ENCODE assay signal across 1 cellular context in the genomic region with DNA sequence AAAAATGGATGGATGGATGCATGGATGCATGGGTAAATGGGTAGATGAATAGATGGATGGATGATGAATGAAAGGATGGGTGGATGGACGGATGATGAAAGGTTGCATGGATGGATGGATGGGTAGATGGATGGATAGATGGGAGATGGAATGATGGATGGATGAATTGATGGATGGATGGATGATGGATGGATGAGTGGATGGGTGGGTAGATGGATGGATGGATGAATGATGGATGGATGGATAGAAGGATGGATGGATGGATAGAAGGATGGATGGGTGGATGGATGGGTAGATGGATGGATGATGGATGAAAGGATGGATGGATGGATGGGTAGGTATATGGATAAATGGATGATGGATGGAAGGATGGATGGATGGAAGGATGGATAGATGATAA.
TF ChIP-seq lines count a peak whose summit lies in the region.

No MANE protein-coding gene starts in this region.

TF ChIP-seq in HEK293, 187 proteins besides CTCF, POLR2A, EP300 and RAD21 (continued from another document and continues in another):
- TF ChIP-seq, protein P1, sequence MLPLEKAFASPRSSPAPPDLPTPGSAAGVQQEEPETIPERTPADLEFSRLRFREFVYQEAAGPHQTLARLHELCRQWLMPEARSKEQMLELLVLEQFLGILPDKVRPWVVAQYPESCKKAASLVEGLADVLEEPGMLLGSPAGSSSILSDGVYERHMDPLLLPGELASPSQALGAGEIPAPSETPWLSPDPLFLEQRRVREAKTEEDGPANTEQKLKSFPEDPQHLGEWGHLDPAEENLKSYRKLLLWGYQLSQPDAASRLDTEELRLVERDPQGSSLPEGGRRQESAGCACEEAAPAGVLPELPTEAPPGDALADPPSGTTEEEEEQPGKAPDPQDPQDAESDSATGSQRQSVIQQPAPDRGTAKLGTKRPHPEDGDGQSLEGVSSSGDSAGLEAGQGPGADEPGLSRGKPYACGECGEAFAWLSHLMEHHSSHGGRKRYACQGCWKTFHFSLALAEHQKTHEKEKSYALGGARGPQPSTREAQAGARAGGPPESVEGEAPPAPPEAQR (tag by site-specific recombination; IDR thresholded peaks at IDR 0.05): no peak
- TF ChIP-seq GFI1B (tag by site-specific recombination; IDR thresholded peaks at IDR 0.05) (no peak), PRDM1 (tag by site-specific recombination; IDR thresholded peaks at IDR 0.05) (no peak), ZNF37A (tag by site-specific recombination; IDR thresholded peaks at IDR 0.05) (no peak), ZNF175 (tag by site-specific recombination; IDR thresholded peaks at IDR 0.05) (no peak), TRIM28 (IDR thresholded peaks at IDR 0.05; ENCODE audit: borderline replicate concordance, low read length) (no peak), ZNF704 (tag by site-specific recombination; IDR thresholded peaks at IDR 0.05) (peak; percentile 67; the same call in 1 of the 2 replicates), GLI2 (tag by site-specific recombination; IDR thresholded peaks at IDR 0.05; ENCODE audit: borderline replicate concordance, low read depth) (no peak), ZBTB21 (tag by site-specific recombination; IDR thresholded peaks at IDR 0.05) (no peak), ZNF600 (tag by site-specific recombination; IDR thresholded peaks at IDR 0.05) (no peak), ZBTB20 (tag by site-specific recombination; IDR thresholded peaks at IDR 0.05) (no peak), ZNF140 (tag by site-specific recombination; IDR thresholded peaks at IDR 0.05) (no peak), ZNF747 (tag by site-specific recombination; IDR thresholded peaks at IDR 0.05) (0 out of 2 replicates have a peak, but pooled peaks have one; percentile 21), OSR2 (tag by site-specific recombination; IDR thresholded peaks at IDR 0.05) (no peak), ZNF776 (tag by site-specific recombination; IDR thresholded peaks at IDR 0.05; ENCODE audit: borderline replicate concordance) (peak; percentile 91), ZEB2 (tag by site-specific recombination; IDR thresholded peaks at IDR 0.05) (no peak), ZNF391 (tag by site-specific recombination; IDR thresholded peaks at IDR 0.05; ENCODE audit: borderline replicate concordance, low read depth) (no peak), ZNF423 (tag by site-specific recombination; IDR thresholded peaks at IDR 0.05) (no peak), ZNF155 (tag by site-specific recombination; IDR thresholded peaks at IDR 0.05) (0 out of 2 replicates have a peak, but pooled peaks have one; percentile 12), GLIS1 (tag by site-specific recombination; IDR thresholded peaks at IDR 0.05) (no peak), ZNF132 (tag by site-specific recombination; IDR thresholded peaks at IDR 0.05; ENCODE audit: borderline replicate concordance) (no peak), ZNF830 (tag by site-specific recombination; IDR thresholded peaks at IDR 0.05; ENCODE audit: low read depth) (no peak), ZNF580 (tag by site-specific recombination; IDR thresholded peaks at IDR 0.05) (no peak), ZBTB48 (tag by site-specific recombination; IDR thresholded peaks at IDR 0.05) (0 out of 2 replicates have a peak, but pooled peaks have one; percentile 48), ZNF266 (tag by site-specific recombination; IDR thresholded peaks at IDR 0.05; ENCODE audit: low read depth) (peak; percentile 18; the same call in 1 of the 2 replicates), ZBTB17 (tag by site-specific recombination; IDR thresholded peaks at IDR 0.05) (peak; percentile 100), ZNF138 (tag by site-specific recombination; IDR thresholded peaks at IDR 0.05; ENCODE audit: borderline replicate concordance) (no peak), ZXDB (tag by site-specific recombination; IDR thresholded peaks at IDR 0.05) (no peak), BCL11B (tag by site-specific recombination; IDR thresholded peaks at IDR 0.05; ENCODE audit: low read depth) (no peak; the same call in 1 of the 2 replicates), ZIC2 (tag by site-specific recombination; IDR thresholded peaks at IDR 0.05) (no peak), ZNF10 (tag by site-specific recombination; IDR thresholded peaks at IDR 0.05) (no peak), ZNF157 (tag by site-specific recombination; IDR thresholded peaks at IDR 0.05) (0 out of 2 replicates have a peak, but pooled peaks have one; percentile 18), MEIS1 (CRISPR knock-in tag; IDR thresholded peaks at IDR 0.05; ENCODE audit: borderline replicate concordance) (no peak), HOXD13 (CRISPR knock-in tag; IDR thresholded peaks at IDR 0.05; ENCODE audit: borderline replicate concordance) (no peak), HIC1 (tag by site-specific recombination; IDR thresholded peaks at IDR 0.05) (no peak), ZNF280D (tag by site-specific recombination; IDR thresholded peaks at IDR 0.05) (no peak), RBAK (tag by site-specific recombination; IDR thresholded peaks at IDR 0.05) (no peak), TCF7L2 (IDR thresholded peaks at IDR 0.05; ENCODE audit: borderline replicate concordance, low read depth, low read length) (no peak), ZNF555 (tag by site-specific recombination; conservative IDR thresholded peaks at IDR 0.05) (no peak), ZFP69B (tag by site-specific recombination; IDR thresholded peaks at IDR 0.05) (no peak), KLF8 (tag by site-specific recombination; IDR thresholded peaks at IDR 0.05) (no peak), ZNF416 (tag by site-specific recombination; IDR thresholded peaks at IDR 0.05) (no peak)
- TF ChIP-seq, protein P2, sequence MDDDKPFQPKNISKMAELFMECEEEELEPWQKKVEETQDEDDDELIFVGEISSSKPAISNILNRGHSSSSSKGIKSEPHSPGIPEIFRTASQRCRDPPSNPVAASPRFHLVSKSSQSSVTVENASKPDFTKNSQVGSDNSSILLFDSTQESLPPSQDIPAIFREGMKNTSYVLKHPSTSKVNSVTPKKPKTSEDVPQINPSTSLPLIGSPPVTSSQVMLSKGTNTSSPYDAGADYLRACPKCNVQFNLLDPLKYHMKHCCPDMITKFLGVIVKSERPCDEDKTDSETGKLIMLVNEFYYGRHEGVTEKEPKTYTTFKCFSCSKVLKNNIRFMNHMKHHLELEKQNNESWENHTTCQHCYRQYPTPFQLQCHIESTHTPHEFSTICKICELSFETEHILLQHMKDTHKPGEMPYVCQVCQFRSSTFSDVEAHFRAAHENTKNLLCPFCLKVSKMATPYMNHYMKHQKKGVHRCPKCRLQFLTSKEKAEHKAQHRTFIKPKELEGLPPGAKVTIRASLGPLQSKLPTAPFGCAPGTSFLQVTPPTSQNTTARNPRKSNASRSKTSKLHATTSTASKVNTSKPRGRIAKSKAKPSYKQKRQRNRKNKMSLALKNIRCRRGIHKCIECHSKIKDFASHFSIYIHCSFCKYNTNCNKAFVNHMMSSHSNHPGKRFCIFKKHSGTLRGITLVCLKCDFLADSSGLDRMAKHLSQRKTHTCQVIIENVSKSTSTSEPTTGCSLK (tag by site-specific recombination; IDR thresholded peaks at IDR 0.05): no peak
- TF ChIP-seq, protein P3, sequence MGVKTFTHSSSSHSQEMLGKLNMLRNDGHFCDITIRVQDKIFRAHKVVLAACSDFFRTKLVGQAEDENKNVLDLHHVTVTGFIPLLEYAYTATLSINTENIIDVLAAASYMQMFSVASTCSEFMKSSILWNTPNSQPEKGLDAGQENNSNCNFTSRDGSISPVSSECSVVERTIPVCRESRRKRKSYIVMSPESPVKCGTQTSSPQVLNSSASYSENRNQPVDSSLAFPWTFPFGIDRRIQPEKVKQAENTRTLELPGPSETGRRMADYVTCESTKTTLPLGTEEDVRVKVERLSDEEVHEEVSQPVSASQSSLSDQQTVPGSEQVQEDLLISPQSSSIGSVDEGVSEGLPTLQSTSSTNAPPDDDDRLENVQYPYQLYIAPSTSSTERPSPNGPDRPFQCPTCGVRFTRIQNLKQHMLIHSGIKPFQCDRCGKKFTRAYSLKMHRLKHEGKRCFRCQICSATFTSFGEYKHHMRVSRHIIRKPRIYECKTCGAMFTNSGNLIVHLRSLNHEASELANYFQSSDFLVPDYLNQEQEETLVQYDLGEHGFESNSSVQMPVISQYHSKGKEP (tag by site-specific recombination; IDR thresholded peaks at IDR 0.05): no peak
- TF ChIP-seq, protein P4, sequence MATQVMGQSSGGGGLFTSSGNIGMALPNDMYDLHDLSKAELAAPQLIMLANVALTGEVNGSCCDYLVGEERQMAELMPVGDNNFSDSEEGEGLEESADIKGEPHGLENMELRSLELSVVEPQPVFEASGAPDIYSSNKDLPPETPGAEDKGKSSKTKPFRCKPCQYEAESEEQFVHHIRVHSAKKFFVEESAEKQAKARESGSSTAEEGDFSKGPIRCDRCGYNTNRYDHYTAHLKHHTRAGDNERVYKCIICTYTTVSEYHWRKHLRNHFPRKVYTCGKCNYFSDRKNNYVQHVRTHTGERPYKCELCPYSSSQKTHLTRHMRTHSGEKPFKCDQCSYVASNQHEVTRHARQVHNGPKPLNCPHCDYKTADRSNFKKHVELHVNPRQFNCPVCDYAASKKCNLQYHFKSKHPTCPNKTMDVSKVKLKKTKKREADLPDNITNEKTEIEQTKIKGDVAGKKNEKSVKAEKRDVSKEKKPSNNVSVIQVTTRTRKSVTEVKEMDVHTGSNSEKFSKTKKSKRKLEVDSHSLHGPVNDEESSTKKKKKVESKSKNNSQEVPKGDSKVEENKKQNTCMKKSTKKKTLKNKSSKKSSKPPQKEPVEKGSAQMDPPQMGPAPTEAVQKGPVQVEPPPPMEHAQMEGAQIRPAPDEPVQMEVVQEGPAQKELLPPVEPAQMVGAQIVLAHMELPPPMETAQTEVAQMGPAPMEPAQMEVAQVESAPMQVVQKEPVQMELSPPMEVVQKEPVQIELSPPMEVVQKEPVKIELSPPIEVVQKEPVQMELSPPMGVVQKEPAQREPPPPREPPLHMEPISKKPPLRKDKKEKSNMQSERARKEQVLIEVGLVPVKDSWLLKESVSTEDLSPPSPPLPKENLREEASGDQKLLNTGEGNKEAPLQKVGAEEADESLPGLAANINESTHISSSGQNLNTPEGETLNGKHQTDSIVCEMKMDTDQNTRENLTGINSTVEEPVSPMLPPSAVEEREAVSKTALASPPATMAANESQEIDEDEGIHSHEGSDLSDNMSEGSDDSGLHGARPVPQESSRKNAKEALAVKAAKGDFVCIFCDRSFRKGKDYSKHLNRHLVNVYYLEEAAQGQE (tag by site-specific recombination; IDR thresholded peaks at IDR 0.05): no peak
